13 cellular contexts compared by ENCODE assay signal in genomic region chr2:9699139-9699823, GRCh38.
DNase-seq lines count a peak whose midpoint lies in the region; ATAC-seq, FAIRE-seq and TF ChIP-seq lines count a peak whose summit lies in the region.
"Had no signal": no experiment of that assay in that cellular context is flagged by ENCODE, and none has a peak within 500 bp of the region (broad histone marks: within the 10 kb centered on the region; RNA-seq: fewer than 3 reads in every experiment).

No MANE protein-coding gene starts in this region.

- POLR2A ChIA-PET in CD4-positive, alpha-beta memory T cell (lab: Charles Lee; ENCODE audit: partially characterized antibody), result no interaction called here

- ATAC-seq in stimulated activated naive B cell treated with anti-CD40 and anti-IgM and Interleukin-4, amounts not matched to agents 10 μg/mL and 1 μg/mL and 100 μg/mL, for 72 hours (replicated peaks), result no peak
- ATAC-seq in activated T-cell treated with anti-CD3 and anti-CD28 coated beads, Interleukin-2, amount 50 U/mL, for 72 hours (replicated peaks in 1 of 2), result no peak

- H3K36me3 Mint-ChIP-seq in CD4-positive, alpha-beta memory T cell, result no peaks in the 10 kb centered on the region
- H3K36me3 Mint-ChIP-seq in astrocyte (ENCODE audit: low read depth, unreplicated experiment), result peaks cover 2% of the 10 kb centered on the region
- H3K36me3 Mint-ChIP-seq in Calu3 (ENCODE audit: insufficient read depth, unreplicated experiment), result no peaks in the 10 kb centered on the region
- H3K36me3 Mint-ChIP-seq in stimulated activated naive B cell treated with anti-CD40 and anti-IgM and Interleukin-4, amounts not matched to agents 10 μg/mL and 1 μg/mL and 100 μg/mL, for 72 hours, result no peaks in the 10 kb centered on the region
- H3K36me3 Mint-ChIP-seq in activated T-cell treated with anti-CD3 and anti-CD28 coated beads, Interleukin-2, amount 50 U/mL, for 72 hours (ENCODE audit: insufficient read depth in 2 of 2), result no peaks in the 10 kb centered on the region

- no peaks in the 10 kb centered on the region for H3K27me3 ChIP-seq in CD4-positive, alpha-beta memory T cell (ENCODE audit: insufficient read depth, low read length)
- H3K27me3 ChIP-seq in astrocyte (ENCODE audit: insufficient read depth, low read length), result no peaks in the 10 kb centered on the region

- TF ChIP-seq CTCF in astrocyte (IDR thresholded peaks at IDR 0.05; ENCODE audit: insufficient read depth, low read depth, low read length), result no peak
- no peak for TF ChIP-seq CTCF in Calu3 (IDR thresholded peaks at IDR 0.05; ENCODE audit: unreplicated experiment)

- intact Hi-C loops in CD4-positive, alpha-beta memory T cell (cut with micrococcal nuclease), result no loop called here
- intact Hi-C loops in Calu3 (cut with micrococcal nuclease; ENCODE audit: unreplicated experiment), result no loop called here

- no peaks in the 10 kb centered on the region for H4K20me1 ChIP-seq in astrocyte (ENCODE audit: insufficient read depth, low read length)

- no peak overlapping the region for H3K9ac ChIP-seq in astrocyte (ENCODE audit: low read length)
- H3K9ac ChIP-seq: KMS-11 had no signal

- no peak for DNase-seq in CD4-positive, alpha-beta memory T cell
- DNase-seq in HT1080 (ENCODE audit: low read depth) (peak; percentile 75), astrocyte (ENCODE audit: low read depth) (peak; percentile 83), iris pigment epithelial cell (ENCODE audit: low read depth) (peak; percentile 85), Calu3 (no peak)
- DNase-seq in activated naive CD4-positive, alpha-beta T cell treated with Interleukin-2 at 50 U/mL for 16 hours, result no peak
- DNase-seq in stimulated activated naive B cell treated with anti-CD40 and anti-IgM and Interleukin-4, amounts not matched to agents 10 μg/mL and 1 μg/mL and 100 μg/mL, for 72 hours, result no peak
- DNase-seq in activated T-cell treated with anti-CD3 and anti-CD28 coated beads, Interleukin-2, amount 50 U/mL, for 72 hours, result no peak
- DNase-seq: activated gamma-delta T cell treated with Interleukin-2 at 50 U/mL for 16 hours, NCI-H526 treated with DMSO at 0.1 percent for 48 hours, psoas muscle had no signal

- H3K4me3 Mint-ChIP-seq in CD4-positive, alpha-beta memory T cell, result no peak overlapping the region
- H3K4me3 Mint-ChIP-seq in astrocyte (ENCODE audit: unreplicated experiment) (peak overlapping the region; percentile 45), Calu3 (ENCODE audit: low read depth, unreplicated experiment) (no peak overlapping the region)
- H3K4me3 Mint-ChIP-seq in stimulated activated naive B cell treated with anti-CD40 and anti-IgM and Interleukin-4, amounts not matched to agents 10 μg/mL and 1 μg/mL and 100 μg/mL, for 72 hours, result no peak overlapping the region
- no peak overlapping the region for H3K4me3 Mint-ChIP-seq in activated T-cell treated with anti-CD3 and anti-CD28 coated beads, Interleukin-2, amount 50 U/mL, for 72 hours

- no peak overlapping the region for H3K27ac ChIP-seq in CD4-positive, alpha-beta memory T cell (ENCODE audit: low read depth, low read length)
- no peak overlapping the region for H3K27ac ChIP-seq in astrocyte (ENCODE audit: low read depth, low read length)
- H3K27ac ChIP-seq: KMS-11, psoas muscle had no signal

- peaks cover 48% of the 10 kb centered on the region for H3K4me1 ChIP-seq in CD4-positive, alpha-beta memory T cell (ENCODE audit: insufficient read depth, low read length)
- peaks cover 20% of the 10 kb centered on the region for H3K4me1 ChIP-seq in astrocyte (ENCODE audit: insufficient read depth, low read length)
- H3K4me1 ChIP-seq: psoas muscle had no signal

- BruUV-seq in Calu3 (replicated peaks; lab: Mats Ljungman, UMichigan), result no TSS peak

- no peaks in the 10 kb centered on the region for H3K36me3 ChIP-seq in CD4-positive, alpha-beta memory T cell (ENCODE audit: insufficient read depth, low read length)
- H3K36me3 ChIP-seq in astrocyte (ENCODE audit: insufficient read depth, low read length), result no peaks in the 10 kb centered on the region

- H3K27ac Mint-ChIP-seq in CD4-positive, alpha-beta memory T cell, result peak overlapping the region in 6 of 7 donors; percentile 9 to 81 (median 40)
- peak overlapping the region; percentile 77 for H3K27ac Mint-ChIP-seq in astrocyte (ENCODE audit: unreplicated experiment)
- H3K27ac Mint-ChIP-seq in Calu3 (ENCODE audit: unreplicated experiment), result no peak overlapping the region
- no peak overlapping the region for H3K27ac Mint-ChIP-seq in stimulated activated naive B cell treated with anti-CD40 and anti-IgM and Interleukin-4, amounts not matched to agents 10 μg/mL and 1 μg/mL and 100 μg/mL, for 72 hours
- H3K27ac Mint-ChIP-seq in activated T-cell treated with anti-CD3 and anti-CD28 coated beads, Interleukin-2, amount 50 U/mL, for 72 hours, result no peak overlapping the region

- FAIRE-seq in astrocyte (lab: Jason Lieb, UNC), result no peak
- FAIRE-seq: TTC549 had no signal

- no peaks in the 10 kb centered on the region for H3K79me2 ChIP-seq in astrocyte (ENCODE audit: insufficient read depth, low read length)

- no peak overlapping the region for H3K4me3 ChIP-seq in CD4-positive, alpha-beta memory T cell (ENCODE audit: low read length in 2 of 2)
- H3K4me3 ChIP-seq in astrocyte (ENCODE audit: insufficient read depth, low read depth, low read length), result no peak overlapping the region
- H3K4me3 ChIP-seq: psoas muscle had no signal

- H3K4me2 ChIP-seq in astrocyte (ENCODE audit: low read length), result no peak overlapping the region
- H3K4me2 ChIP-seq: KMS-11 had no signal

- H3K9me3 Mint-ChIP-seq in CD4-positive, alpha-beta memory T cell, result peaks cover 0 to 4% (median 0%) of the 10 kb centered on the region in 8 donors
- H3K9me3 Mint-ChIP-seq in astrocyte (ENCODE audit: unreplicated experiment) (peaks cover 7% of the 10 kb centered on the region), Calu3 (ENCODE audit: low read depth, unreplicated experiment) (peaks cover 5% of the 10 kb centered on the region)
- peaks cover 0 to 1% of the 10 kb centered on the region in 2 donors for H3K9me3 Mint-ChIP-seq in stimulated activated naive B cell treated with anti-CD40 and anti-IgM and Interleukin-4, amounts not matched to agents 10 μg/mL and 1 μg/mL and 100 μg/mL, for 72 hours
- peaks cover 0 to 1% of the 10 kb centered on the region in 2 donors for H3K9me3 Mint-ChIP-seq in activated T-cell treated with anti-CD3 and anti-CD28 coated beads, Interleukin-2, amount 50 U/mL, for 72 hours

- peaks cover 35 to 67% (median 49%) of the 10 kb centered on the region in 4 donors for H3K4me1 Mint-ChIP-seq in CD4-positive, alpha-beta memory T cell
- H3K4me1 Mint-ChIP-seq in astrocyte (ENCODE audit: low read depth, unreplicated experiment) (peaks cover 25% of the 10 kb centered on the region), Calu3 (ENCODE audit: low read depth, unreplicated experiment) (peaks cover 10% of the 10 kb centered on the region)
- H3K4me1 Mint-ChIP-seq in stimulated activated naive B cell treated with anti-CD40 and anti-IgM and Interleukin-4, amounts not matched to agents 10 μg/mL and 1 μg/mL and 100 μg/mL, for 72 hours, result peaks cover 8 to 10% of the 10 kb centered on the region in 2 donors
- peaks cover 46% of the 10 kb centered on the region for H3K4me1 Mint-ChIP-seq in activated T-cell treated with anti-CD3 and anti-CD28 coated beads, Interleukin-2, amount 50 U/mL, for 72 hours (ENCODE audit: low read depth)

- no peak overlapping the region for H2AFZ ChIP-seq in astrocyte (ENCODE audit: low read depth, low read length)

- H3K27me3 Mint-ChIP-seq in CD4-positive, alpha-beta memory T cell, result no peaks in the 10 kb centered on the region
- peaks cover 6% of the 10 kb centered on the region for H3K27me3 Mint-ChIP-seq in astrocyte (ENCODE audit: low read depth, unreplicated experiment)
- H3K27me3 Mint-ChIP-seq in Calu3 (ENCODE audit: unreplicated experiment), result no peaks in the 10 kb centered on the region
- peaks cover 0 to 7% of the 10 kb centered on the region in 2 donors for H3K27me3 Mint-ChIP-seq in stimulated activated naive B cell treated with anti-CD40 and anti-IgM and Interleukin-4, amounts not matched to agents 10 μg/mL and 1 μg/mL and 100 μg/mL, for 72 hours
- peaks cover 26% of the 10 kb centered on the region for H3K27me3 Mint-ChIP-seq in activated T-cell treated with anti-CD3 and anti-CD28 coated beads, Interleukin-2, amount 50 U/mL, for 72 hours (ENCODE audit: low read depth)

- CTCF ChIA-PET in CD4-positive, alpha-beta memory T cell (lab: Charles Lee; ENCODE audit: partially characterized antibody), result interaction anchor here (0.8 kb wide), 1 partner anchor 65 kb away, joined by 3 read pairs; no protein-coding TSS in a partner anchor
- CTCF ChIA-PET in Calu3 (lab: Charles Lee), result no interaction called here

- no peaks in the 10 kb centered on the region for H3K9me3 ChIP-seq in CD4-positive, alpha-beta memory T cell (ENCODE audit: control insufficient read depth in 1 of 2, low read length in 2 of 2)
- H3K9me3 ChIP-seq in astrocyte (ENCODE audit: insufficient read depth, low read depth, low read length), result no peaks in the 10 kb centered on the region
- H3K9me3 ChIP-seq: psoas muscle had no signal

Comparison
In these comparisons a context has a peak if more than half of its experiments do, and no peak if none do; other contexts are left out.
1. DNase-seq: peak in HT1080 (single experiment), astrocyte (single experiment) and iris pigment epithelial cell (single experiment); none in CD4-positive, alpha-beta memory T cell (0 of 5), Calu3 (single experiment), activated naive CD4-positive, alpha-beta T cell treated with Interleukin-2 at 50 U/mL for 16 hours (single experiment), stimulated activated naive B cell treated with anti-CD40 and anti-IgM and Interleukin-4, amounts not matched to agents 10 μg/mL and 1 μg/mL and 100 μg/mL, for 72 hours (single experiment) and activated T-cell treated with anti-CD3 and anti-CD28 coated beads, Interleukin-2, amount 50 U/mL, for 72 hours (0 of 2).
2. H3K27ac Mint-ChIP-seq: peak in CD4-positive, alpha-beta memory T cell (6 of 7) and astrocyte (single experiment); none in Calu3 (single experiment), stimulated activated naive B cell treated with anti-CD40 and anti-IgM and Interleukin-4, amounts not matched to agents 10 μg/mL and 1 μg/mL and 100 μg/mL, for 72 hours (single experiment) and activated T-cell treated with anti-CD3 and anti-CD28 coated beads, Interleukin-2, amount 50 U/mL, for 72 hours (single experiment).